1 cellular context compared by ENCODE assay signal in the genomic region with DNA sequence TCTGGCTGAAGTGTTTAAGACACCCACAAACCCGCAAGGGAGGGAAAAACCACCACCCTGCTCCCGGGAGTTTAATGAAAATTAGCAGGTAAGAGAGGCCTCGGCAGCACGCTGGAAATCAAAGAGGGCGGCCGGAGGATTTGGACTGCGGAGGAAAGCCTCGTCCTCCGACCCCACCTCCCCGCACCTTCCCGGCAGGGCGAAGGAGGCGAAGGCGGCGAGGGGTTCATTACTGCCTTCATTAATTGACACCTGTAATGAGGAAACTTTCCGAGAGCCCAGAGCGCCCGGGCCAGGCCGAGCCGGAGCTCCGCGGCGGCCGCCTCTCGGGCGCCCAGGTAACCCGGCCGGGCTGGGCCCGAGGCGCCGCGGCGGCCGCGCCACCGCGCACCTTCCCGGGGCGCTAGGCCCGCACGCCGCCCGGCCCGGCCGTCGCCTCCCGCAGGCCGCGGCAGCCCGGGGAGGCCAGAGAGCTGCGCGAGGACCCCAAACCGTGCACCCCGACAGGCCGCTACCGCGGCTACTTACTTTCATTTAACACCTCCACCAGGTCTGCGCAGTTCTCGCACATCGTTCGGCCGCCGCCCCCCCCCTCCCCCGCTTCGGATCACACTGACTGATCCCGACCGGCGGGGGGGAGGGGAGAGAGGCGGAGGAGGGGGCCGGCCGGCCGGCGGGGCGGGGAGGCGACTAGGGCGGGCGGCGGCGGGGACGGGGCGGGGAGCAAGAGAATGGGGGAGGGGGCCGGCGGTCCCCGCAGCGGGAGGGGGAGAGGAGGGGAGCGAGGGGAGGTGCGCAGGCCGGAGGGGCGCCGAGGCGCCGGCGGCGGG.
TF ChIP-seq lines count a peak whose summit lies in the region.

No MANE protein-coding gene starts in this region.

TF ChIP-seq in GM12878, 131 proteins besides CTCF, POLR2A, EP300 and RAD21 (continued from another document):
- TF ChIP-seq, protein P1, sequence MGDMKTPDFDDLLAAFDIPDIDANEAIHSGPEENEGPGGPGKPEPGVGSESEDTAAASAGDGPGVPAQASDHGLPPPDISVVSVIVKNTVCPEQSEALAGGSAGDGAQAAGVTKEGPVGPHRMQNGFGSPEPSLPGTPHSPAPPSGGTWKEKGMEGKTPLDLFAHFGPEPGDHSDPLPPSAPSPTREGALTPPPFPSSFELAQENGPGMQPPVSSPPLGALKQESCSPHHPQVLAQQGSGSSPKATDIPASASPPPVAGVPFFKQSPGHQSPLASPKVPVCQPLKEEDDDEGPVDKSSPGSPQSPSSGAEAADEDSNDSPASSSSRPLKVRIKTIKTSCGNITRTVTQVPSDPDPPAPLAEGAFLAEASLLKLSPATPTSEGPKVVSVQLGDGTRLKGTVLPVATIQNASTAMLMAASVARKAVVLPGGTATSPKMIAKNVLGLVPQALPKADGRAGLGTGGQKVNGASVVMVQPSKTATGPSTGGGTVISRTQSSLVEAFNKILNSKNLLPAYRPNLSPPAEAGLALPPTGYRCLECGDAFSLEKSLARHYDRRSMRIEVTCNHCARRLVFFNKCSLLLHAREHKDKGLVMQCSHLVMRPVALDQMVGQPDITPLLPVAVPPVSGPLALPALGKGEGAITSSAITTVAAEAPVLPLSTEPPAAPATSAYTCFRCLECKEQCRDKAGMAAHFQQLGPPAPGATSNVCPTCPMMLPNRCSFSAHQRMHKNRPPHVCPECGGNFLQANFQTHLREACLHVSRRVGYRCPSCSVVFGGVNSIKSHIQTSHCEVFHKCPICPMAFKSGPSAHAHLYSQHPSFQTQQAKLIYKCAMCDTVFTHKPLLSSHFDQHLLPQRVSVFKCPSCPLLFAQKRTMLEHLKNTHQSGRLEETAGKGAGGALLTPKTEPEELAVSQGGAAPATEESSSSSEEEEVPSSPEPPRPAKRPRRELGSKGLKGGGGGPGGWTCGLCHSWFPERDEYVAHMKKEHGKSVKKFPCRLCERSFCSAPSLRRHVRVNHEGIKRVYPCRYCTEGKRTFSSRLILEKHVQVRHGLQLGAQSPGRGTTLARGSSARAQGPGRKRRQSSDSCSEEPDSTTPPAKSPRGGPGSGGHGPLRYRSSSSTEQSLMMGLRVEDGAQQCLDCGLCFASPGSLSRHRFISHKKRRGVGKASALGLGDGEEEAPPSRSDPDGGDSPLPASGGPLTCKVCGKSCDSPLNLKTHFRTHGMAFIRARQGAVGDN (IDR thresholded peaks at IDR 0.05), result no peak
- TF ChIP-seq MEF2B (IDR thresholded peaks at IDR 0.05; ENCODE audit: partially characterized antibody, poor library complexity, severe bottlenecking) (no peak), MXI1 (IDR thresholded peaks at IDR 0.05; ENCODE audit: low read depth, low read length) (0 out of 2 replicates have a peak, but pooled peaks have one; percentile 11), MYB (IDR thresholded peaks at IDR 0.05; ENCODE audit: borderline replicate concordance, low read depth, low read length) (no peak), PAX8 (IDR thresholded peaks at IDR 0.05) (no peak), YY1 (IDR thresholded peaks at IDR 0.05; ENCODE audit: low read depth, low read length) (no peak; the same call in 1 of the 2 replicates), PAX5 (IDR thresholded peaks at IDR 0.05; ENCODE audit: borderline replicate concordance, low read depth, low read length) (no peak), KAT2A (conservative IDR thresholded peaks at IDR 0.05; ENCODE audit: control insufficient read depth, low read depth, low read length) (no peak), RUNX3 (IDR thresholded peaks at IDR 0.05; ENCODE audit: low read length) (peak; percentile 20; the same call in 1 of the 2 replicates)
- TF ChIP-seq, protein P2, sequence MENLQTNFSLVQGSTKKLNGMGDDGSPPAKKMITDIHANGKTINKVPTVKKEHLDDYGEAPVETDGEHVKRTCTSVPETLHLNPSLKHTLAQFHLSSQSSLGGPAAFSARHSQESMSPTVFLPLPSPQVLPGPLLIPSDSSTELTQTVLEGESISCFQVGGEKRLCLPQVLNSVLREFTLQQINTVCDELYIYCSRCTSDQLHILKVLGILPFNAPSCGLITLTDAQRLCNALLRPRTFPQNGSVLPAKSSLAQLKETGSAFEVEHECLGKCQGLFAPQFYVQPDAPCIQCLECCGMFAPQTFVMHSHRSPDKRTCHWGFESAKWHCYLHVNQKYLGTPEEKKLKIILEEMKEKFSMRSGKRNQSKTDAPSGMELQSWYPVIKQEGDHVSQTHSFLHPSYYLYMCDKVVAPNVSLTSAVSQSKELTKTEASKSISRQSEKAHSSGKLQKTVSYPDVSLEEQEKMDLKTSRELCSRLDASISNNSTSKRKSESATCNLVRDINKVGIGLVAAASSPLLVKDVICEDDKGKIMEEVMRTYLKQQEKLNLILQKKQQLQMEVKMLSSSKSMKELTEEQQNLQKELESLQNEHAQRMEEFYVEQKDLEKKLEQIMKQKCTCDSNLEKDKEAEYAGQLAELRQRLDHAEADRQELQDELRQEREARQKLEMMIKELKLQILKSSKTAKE (IDR thresholded peaks at IDR 0.05; ENCODE audit: low read depth, poor library complexity, severe bottlenecking), result no peak
- TF ChIP-seq, protein P3, sequence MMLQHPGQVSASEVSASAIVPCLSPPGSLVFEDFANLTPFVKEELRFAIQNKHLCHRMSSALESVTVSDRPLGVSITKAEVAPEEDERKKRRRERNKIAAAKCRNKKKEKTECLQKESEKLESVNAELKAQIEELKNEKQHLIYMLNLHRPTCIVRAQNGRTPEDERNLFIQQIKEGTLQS (IDR thresholded peaks at IDR 0.05; ENCODE audit: borderline replicate concordance, extremely low read depth, low read depth, low read length), result no peak
- TF ChIP-seq, protein P4, sequence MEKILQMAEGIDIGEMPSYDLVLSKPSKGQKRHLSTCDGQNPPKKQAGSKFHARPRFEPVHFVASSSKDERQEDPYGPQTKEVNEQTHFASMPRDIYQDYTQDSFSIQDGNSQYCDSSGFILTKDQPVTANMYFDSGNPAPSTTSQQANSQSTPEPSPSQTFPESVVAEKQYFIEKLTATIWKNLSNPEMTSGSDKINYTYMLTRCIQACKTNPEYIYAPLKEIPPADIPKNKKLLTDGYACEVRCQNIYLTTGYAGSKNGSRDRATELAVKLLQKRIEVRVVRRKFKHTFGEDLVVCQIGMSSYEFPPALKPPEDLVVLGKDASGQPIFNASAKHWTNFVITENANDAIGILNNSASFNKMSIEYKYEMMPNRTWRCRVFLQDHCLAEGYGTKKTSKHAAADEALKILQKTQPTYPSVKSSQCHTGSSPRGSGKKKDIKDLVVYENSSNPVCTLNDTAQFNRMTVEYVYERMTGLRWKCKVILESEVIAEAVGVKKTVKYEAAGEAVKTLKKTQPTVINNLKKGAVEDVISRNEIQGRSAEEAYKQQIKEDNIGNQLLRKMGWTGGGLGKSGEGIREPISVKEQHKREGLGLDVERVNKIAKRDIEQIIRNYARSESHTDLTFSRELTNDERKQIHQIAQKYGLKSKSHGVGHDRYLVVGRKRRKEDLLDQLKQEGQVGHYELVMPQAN (conservative IDR thresholded peaks at IDR 0.05), result 0 out of 2 replicates have a peak, but pooled peaks have one; percentile 54
